In genomic region chr6:149373511-149373910, GRCh38 we compare ENCODE assay signal across 21 cellular contexts. TPM values are rescaled to one million over a fixed set of nuclear protein-coding genes. Genes with fewer than 3 reads are reported as not detected.
A peak's percentile ranks its signal among the peaks of the same experiment; 100 is the strongest.
DNase-seq lines count a peak whose midpoint lies in the region; ATAC-seq, FAIRE-seq and TF ChIP-seq lines count a peak whose summit lies in the region.
"Had no signal": no experiment of that assay in that cellular context is flagged by ENCODE, and none has a peak within 500 bp of the region (broad histone marks: within the 10 kb centered on the region; RNA-seq: fewer than 3 reads in every experiment).

No MANE protein-coding gene starts in this region.

- peaks cover 7 to 30% of the 10 kb centered on the region in 2 donors for H3K4me1 ChIP-seq in naive thymus-derived CD4-positive, alpha-beta T cell (ENCODE audit: control insufficient read depth in 2 of 2, insufficient read depth in 2 of 2, low read length in 2 of 2)

- no peak for DNase-seq in activated CD4-positive, alpha-beta T cell treated with anti-CD3 and anti-CD28 coated beads for 36 hours
- no peak for DNase-seq in activated CD4-positive, alpha-beta T cell treated with anti-CD3 and anti-CD28 coated beads for 48 hours
- no peak for DNase-seq in GM18507 (ENCODE audit: extremely low spot score, insufficient read length, low read depth)
- no peak for DNase-seq in activated B cell treated with CpG ODN at 0.5 μM for 24 hours
- DNase-seq in naive thymus-derived CD4-positive, alpha-beta T cell: no peak
- no peak for DNase-seq in SHP77 treated with DMSO at 0.1 percent for 48 hours (lab: John Stamatoyannopoulos, UW)
- DNase-seq in WTC11 (ENCODE audit: low spot score): no peak
- DNase-seq in NAMALWA (ENCODE audit: low spot score): no peak
- DNase-seq: activated CD4-positive, alpha-beta T cell treated with anti-CD3 and anti-CD28 coated beads for 4 hours; activated T-cell treated with anti-CD3 and anti-CD28 coated beads, Interleukin-2, amount 50 U/mL, for 1 hour; aorta; CD4-positive, alpha-beta T cell; HFFc6; NCI-H1694; NK-92 treated with Interleukin-12 subunit alpha and Interleukin-12 subunit beta, amount 100 ng/mL, for 24 hours; stimulated activated naive CD4-positive, alpha-beta T cell; trophoblast cell had no signal

- no peaks in the 10 kb centered on the region for H3K9me3 Mint-ChIP-seq in activated CD4-positive, alpha-beta T cell treated with anti-CD3 and anti-CD28 coated beads for 36 hours (ENCODE audit: low read depth)
- H3K9me3 Mint-ChIP-seq in activated B cell treated with CpG ODN at 0.5 μM for 24 hours (no peaks in the 10 kb centered on the region), WTC11 (no peaks in the 10 kb centered on the region)
- H3K9me3 Mint-ChIP-seq in naive thymus-derived CD4-positive, alpha-beta T cell: no peaks in the 10 kb centered on the region
- H3K9me3 Mint-ChIP-seq: CD4-positive, alpha-beta T cell; HFFc6 had no signal

- TF ChIP-seq CTCF in activated B cell treated with CpG ODN at 0.5 μM for 24 hours (IDR thresholded peaks at IDR 0.05) (no peak), WTC11 (IDR thresholded peaks at IDR 0.05) (no peak)

- peaks cover 65% of the 10 kb centered on the region for H3K4me1 Mint-ChIP-seq in activated CD4-positive, alpha-beta T cell treated with anti-CD3 and anti-CD28 coated beads for 36 hours
- peaks cover 52% of the 10 kb centered on the region for H3K4me1 Mint-ChIP-seq in activated B cell treated with CpG ODN at 0.5 μM for 24 hours
- H3K4me1 Mint-ChIP-seq in naive thymus-derived CD4-positive, alpha-beta T cell: peaks cover 37 to 67% (median 65%) of the 10 kb centered on the region in 7 donors
- H3K4me1 Mint-ChIP-seq in WTC11: peaks cover 3% of the 10 kb centered on the region; the same call in 1 of the 2 replicates

- H3K27ac ChIP-seq in naive thymus-derived CD4-positive, alpha-beta T cell (ENCODE audit: low read depth, low read length): no peak overlapping the region
- H3K27ac ChIP-seq: A549 had no signal

- peak overlapping the region; percentile 72 for H3K27ac Mint-ChIP-seq in activated CD4-positive, alpha-beta T cell treated with anti-CD3 and anti-CD28 coated beads for 36 hours
- H3K27ac Mint-ChIP-seq in activated B cell treated with CpG ODN at 0.5 μM for 24 hours (peak overlapping the region; percentile 62), WTC11 (no peak overlapping the region)
- peak overlapping the region in 7 of 9 donors; percentile 0 to 81 (median 44) for H3K27ac Mint-ChIP-seq in naive thymus-derived CD4-positive, alpha-beta T cell
- H3K27ac Mint-ChIP-seq: CD4-positive, alpha-beta T cell; HFFc6; nephron had no signal

- peaks cover 0 to 12% (median 7%) of the 10 kb centered on the region in 3 experiments for H3K36me3 ChIP-seq in naive thymus-derived CD4-positive, alpha-beta T cell (ENCODE audit: control insufficient read depth in 2 of 3, insufficient read depth in 3 of 3, low read length in 3 of 3)

- peak; percentile 12 for FAIRE-seq in GM18507 (lab: Jason Lieb, UNC)
- FAIRE-seq: A549 had no signal

- peaks cover 49% of the 10 kb centered on the region for H3K36me3 Mint-ChIP-seq in activated CD4-positive, alpha-beta T cell treated with anti-CD3 and anti-CD28 coated beads for 36 hours (ENCODE audit: low read depth)
- H3K36me3 Mint-ChIP-seq in activated B cell treated with CpG ODN at 0.5 μM for 24 hours (ENCODE audit: low read depth): peaks cover 63% of the 10 kb centered on the region
- peaks cover 18 to 56% (median 41%) of the 10 kb centered on the region in 5 donors for H3K36me3 Mint-ChIP-seq in naive thymus-derived CD4-positive, alpha-beta T cell
- peaks cover 7% of the 10 kb centered on the region for H3K36me3 Mint-ChIP-seq in WTC11

- CTCF ChIA-PET in activated CD4-positive, alpha-beta T cell treated with anti-CD3 and anti-CD28 coated beads for 36 hours (lab: Charles Lee): no interaction called here
- CTCF ChIA-PET in activated B cell treated with CpG ODN at 0.5 μM for 24 hours (lab: Charles Lee) (no interaction called here), WTC11 (lab: Charles Lee) (no interaction called here)
- CTCF ChIA-PET in naive thymus-derived CD4-positive, alpha-beta T cell (lab: Charles Lee): interaction anchor here (1.2 kb wide), 1 partner anchor 18 kb away, joined by 3 read pairs; no protein-coding TSS in a partner anchor

- no peak overlapping the region for H3K4me3 ChIP-seq in naive thymus-derived CD4-positive, alpha-beta T cell (ENCODE audit: low read length)
- H3K4me3 ChIP-seq: A549, lung had no signal

- peak; percentile 32 for ATAC-seq in activated CD4-positive, alpha-beta T cell treated with anti-CD3 and anti-CD28 coated beads for 36 hours
- peak; percentile 45 for ATAC-seq in activated B cell treated with CpG ODN at 0.5 μM for 24 hours (ENCODE audit: low read depth)
- no peak for ATAC-seq in naive thymus-derived CD4-positive, alpha-beta T cell
- no peak for ATAC-seq in WTC11
- ATAC-seq: A549, Right ventricle myocardium inferior had no signal

- POLR2A ChIA-PET in activated CD4-positive, alpha-beta T cell treated with anti-CD3 and anti-CD28 coated beads for 36 hours (lab: Charles Lee): no interaction called here
- POLR2A ChIA-PET in activated B cell treated with CpG ODN at 0.5 μM for 24 hours (lab: Charles Lee) (interaction anchor here (0.8 kb wide), 1 partner anchor 11 kb away, joined by 3 read pairs; no protein-coding TSS in a partner anchor), WTC11 (lab: Charles Lee) (no interaction called here)
- POLR2A ChIA-PET in naive thymus-derived CD4-positive, alpha-beta T cell (lab: Charles Lee): interaction anchor here (0.7 to 2.3 kb wide), 4 partner anchors 12 to 286 kb away, joined by 3 to 5 read pairs (median 4); no protein-coding TSS in a partner anchor

- intact Hi-C loops in activated CD4-positive, alpha-beta T cell treated with anti-CD3 and anti-CD28 coated beads for 36 hours (cut with DNase I, micrococcal nuclease): no loop called here
- intact Hi-C loops in activated B cell treated with CpG ODN at 0.5 μM for 24 hours (cut with micrococcal nuclease): loop anchor here (5.0 kb wide), 1 partner anchor 56 kb away; the partner anchor contains the start of gene TAB2
- intact Hi-C loops in naive thymus-derived CD4-positive, alpha-beta T cell (cut with micrococcal nuclease): loop anchor here (2.0 to 10.0 kb wide), 2 partner anchors 15 to 49 kb away; no protein-coding TSS in a partner anchor

- H3K27me3 ChIP-seq in naive thymus-derived CD4-positive, alpha-beta T cell (ENCODE audit: control insufficient read depth in 2 of 2, insufficient read depth in 2 of 2, low read length in 2 of 2): no peaks in the 10 kb centered on the region

- H3K9me3 ChIP-seq in naive thymus-derived CD4-positive, alpha-beta T cell (ENCODE audit: control insufficient read depth in 2 of 3, low read length in 3 of 3): no peaks in the 10 kb centered on the region
- H3K9me3 ChIP-seq: A549 had no signal

- no peak overlapping the region for H3K4me3 Mint-ChIP-seq in activated CD4-positive, alpha-beta T cell treated with anti-CD3 and anti-CD28 coated beads for 36 hours
- H3K4me3 Mint-ChIP-seq in activated B cell treated with CpG ODN at 0.5 μM for 24 hours (peak overlapping the region; percentile 17), WTC11 (no peak overlapping the region)
- peak overlapping the region in 5 of 10 donors; percentile 1 to 26 (median 8) for H3K4me3 Mint-ChIP-seq in naive thymus-derived CD4-positive, alpha-beta T cell
- H3K4me3 Mint-ChIP-seq: CD4-positive, alpha-beta T cell; HFFc6; nephron had no signal

- no peaks in the 10 kb centered on the region for H3K27me3 Mint-ChIP-seq in activated CD4-positive, alpha-beta T cell treated with anti-CD3 and anti-CD28 coated beads for 36 hours
- H3K27me3 Mint-ChIP-seq in activated B cell treated with CpG ODN at 0.5 μM for 24 hours (no peaks in the 10 kb centered on the region), WTC11 (ENCODE audit: low read depth) (no peaks in the 10 kb centered on the region)
- no peaks in the 10 kb centered on the region for H3K27me3 Mint-ChIP-seq in naive thymus-derived CD4-positive, alpha-beta T cell
- H3K27me3 Mint-ChIP-seq: CD4-positive, alpha-beta T cell had no signal

TF ChIP-seq in WTC11, 78 proteins besides CTCF, POLR2A, EP300 and RAD21 (continues in another document):
- TF ChIP-seq FOXJ3 (CRISPR knock-in tag; IDR thresholded peaks at IDR 0.05; ENCODE audit: borderline replicate concordance): no peak
- TF ChIP-seq, protein P1, sequence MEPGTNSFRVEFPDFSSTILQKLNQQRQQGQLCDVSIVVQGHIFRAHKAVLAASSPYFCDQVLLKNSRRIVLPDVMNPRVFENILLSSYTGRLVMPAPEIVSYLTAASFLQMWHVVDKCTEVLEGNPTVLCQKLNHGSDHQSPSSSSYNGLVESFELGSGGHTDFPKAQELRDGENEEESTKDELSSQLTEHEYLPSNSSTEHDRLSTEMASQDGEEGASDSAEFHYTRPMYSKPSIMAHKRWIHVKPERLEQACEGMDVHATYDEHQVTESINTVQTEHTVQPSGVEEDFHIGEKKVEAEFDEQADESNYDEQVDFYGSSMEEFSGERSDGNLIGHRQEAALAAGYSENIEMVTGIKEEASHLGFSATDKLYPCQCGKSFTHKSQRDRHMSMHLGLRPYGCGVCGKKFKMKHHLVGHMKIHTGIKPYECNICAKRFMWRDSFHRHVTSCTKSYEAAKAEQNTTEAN (CRISPR knock-in tag; IDR thresholded peaks at IDR 0.05): no peak
- TF ChIP-seq, protein P2, sequence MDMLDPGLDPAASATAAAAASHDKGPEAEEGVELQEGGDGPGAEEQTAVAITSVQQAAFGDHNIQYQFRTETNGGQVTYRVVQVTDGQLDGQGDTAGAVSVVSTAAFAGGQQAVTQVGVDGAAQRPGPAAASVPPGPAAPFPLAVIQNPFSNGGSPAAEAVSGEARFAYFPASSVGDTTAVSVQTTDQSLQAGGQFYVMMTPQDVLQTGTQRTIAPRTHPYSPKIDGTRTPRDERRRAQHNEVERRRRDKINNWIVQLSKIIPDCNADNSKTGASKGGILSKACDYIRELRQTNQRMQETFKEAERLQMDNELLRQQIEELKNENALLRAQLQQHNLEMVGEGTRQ (CRISPR knock-in tag; IDR thresholded peaks at IDR 0.05): no peak
- no peak for TF ChIP-seq FOXK1 (CRISPR knock-in tag; IDR thresholded peaks at IDR 0.05)
- TF ChIP-seq ZNF121 (CRISPR knock-in tag; IDR thresholded peaks at IDR 0.05): no peak
- TF ChIP-seq CREB1 (CRISPR knock-in tag; IDR thresholded peaks at IDR 0.05): no peak

RNA-seq across cellular contexts. Expression of gene SUMO4, which starts 26.6 kb away (rescaled TPM):
- total RNA-seq in activated CD4-positive, alpha-beta T cell treated with anti-CD3 and anti-CD28 coated beads for 36 hours: 1 to 10 TPM; 4.7 to 5.3 TPM
- 6.7 and 7.9 TPM in 2 replicates for total RNA-seq in activated B cell treated with CpG ODN at 0.5 μM for 24 hours
- 10 to 100 TPM in 2 of 5 experiments, 1 to 10 TPM in 3; 5.0 to 19.9 (median 7.4) TPM for total RNA-seq in naive thymus-derived CD4-positive, alpha-beta T cell
- 1 to 10 TPM in 1 of 2 donors, under 1 TPM in 1; 0.36 to 2.0 TPM for polyA plus RNA-seq in naive thymus-derived CD4-positive, alpha-beta T cell
- total RNA-seq in WTC11 (2021): 0.55 to 1.2 TPM (median 0.73 TPM) in 3 replicates
- total RNA-seq: Right ventricle myocardium inferior had no signal

RNA-seq across cellular contexts. Expression of gene TAB2, which starts 56.0 kb away (rescaled TPM):
- 10 to 100 TPM; 65.8 to 94.1 TPM for total RNA-seq in activated CD4-positive, alpha-beta T cell treated with anti-CD3 and anti-CD28 coated beads for 36 hours
- total RNA-seq in activated B cell treated with CpG ODN at 0.5 μM for 24 hours: 62.8 and 69.0 TPM in 2 replicates
- 100 to 1,000 TPM in 4 of 5 experiments, 10 to 100 TPM in 1; 98.3 to 234 (median 119) TPM for total RNA-seq in naive thymus-derived CD4-positive, alpha-beta T cell
- polyA plus RNA-seq in naive thymus-derived CD4-positive, alpha-beta T cell: 10 to 100 TPM; 15.7 to 17.5 TPM
- total RNA-seq in WTC11 (2021): 45.3 to 55.6 TPM (median 47.2 TPM) in 3 replicates

Comparison
In these comparisons a context has a peak if more than half of its experiments do, and no peak if none do; other contexts are left out.
1. ATAC-seq: peak in activated CD4-positive, alpha-beta T cell treated with anti-CD3 and anti-CD28 coated beads for 36 hours (single experiment) and activated B cell treated with CpG ODN at 0.5 μM for 24 hours (single experiment); none in naive thymus-derived CD4-positive, alpha-beta T cell (single experiment) and WTC11 (single experiment).
2. POLR2A ChIA-PET loops: an anchor here in activated B cell treated with CpG ODN at 0.5 μM for 24 hours (0.8 kb wide) and naive thymus-derived CD4-positive, alpha-beta T cell (0.7 to 2.3 kb wide); none called in activated CD4-positive, alpha-beta T cell treated with anti-CD3 and anti-CD28 coated beads for 36 hours and WTC11.
3. intact Hi-C loops: an anchor here in activated B cell treated with CpG ODN at 0.5 μM for 24 hours (5.0 kb wide) and naive thymus-derived CD4-positive, alpha-beta T cell (2.0 to 10.0 kb wide); none called in activated CD4-positive, alpha-beta T cell treated with anti-CD3 and anti-CD28 coated beads for 36 hours.